24 cellular contexts compared by ENCODE assay signal in genomic region chr10:16662889-16663288, GRCh38.
"Had no signal": no experiment of that assay in that cellular context is flagged by ENCODE, and none has a peak within 500 bp of the region (broad histone marks: within the 10 kb centered on the region; RNA-seq: fewer than 3 reads in every experiment).

No MANE protein-coding gene starts in this region.

- H3K4me3 ChIP-seq: SK-N-MC had no signal

- H3K4me2 ChIP-seq: KMS-11 had no signal

- H3K9ac ChIP-seq: KMS-11 had no signal

- FAIRE-seq: astrocyte, RCC 7860, TTC549 had no signal

- ATAC-seq: activated CD8-positive, alpha-beta memory T cell treated with anti-CD3 and anti-CD28 coated beads, Interleukin-2, amount 10 ng/mL, durations not matched to agents 7 days and 5 days; T-cell had no signal

- H3K27ac ChIP-seq: KMS-11, SK-N-MC had no signal

- DNase-seq: activated B cell treated with CpG ODN at 0.5 μM for 24 hours; activated CD4-positive, alpha-beta T cell treated with anti-CD3 and anti-CD28 coated beads for 1 hour; activated CD4-positive, alpha-beta T cell treated with anti-CD3 and anti-CD28 coated beads, Interleukin-2, amount 10 ng/mL, durations not matched to agents 24 days and 14 days; activated CD4-positive, alpha-beta T cell treated with anti-CD3 and anti-CD28 coated beads, Interleukin-2, amount 50 U/mL, for 48 hours; activated CD8-positive, alpha-beta memory T cell treated with anti-CD3 and anti-CD28 coated beads, Interleukin-2, amount 10 ng/mL, durations not matched to agents 7 days and 5 days; activated gamma-delta T cell treated with Interleukin-2 at 50 U/mL for 16 hours; activated naive CD4-positive, alpha-beta T cell treated with anti-CD3 and anti-CD28 coated beads, Interleukin-2, amount 10 ng/mL, durations not matched to agents 7 days and 5 days; activated T-cell treated with anti-CD3 and anti-CD28 coated beads, Interleukin-2, amount 50 U/mL, for 48 hours; amniotic stem cell; NCI-H1092; NCI-H1417 treated with DMSO at 0.1 percent for 48 hours; NCI-H187; NCI-H2081; NCI-H446; NCI-H524; SIG-M5; T-cell; T-helper 2 cell; T1000 had no signal
